In genomic region chr2:46294185-46294836, GRCh38 we compare ENCODE assay signal across 8 cellular contexts.
DNase-seq lines count a peak whose midpoint lies in the region; ATAC-seq and TF ChIP-seq lines count a peak whose summit lies in the region.

No MANE protein-coding gene starts in this region.

- DNase-seq in activated CD4-positive, alpha-beta T cell treated with anti-CD3 and anti-CD28 coated beads for 4 hours: peak; percentile 16 to 28
- DNase-seq in activated CD4-positive, alpha-beta T cell treated with anti-CD3 and anti-CD28 coated beads for 1 hour: no peak
- DNase-seq in NCI-H226: peak; percentile 31
- no peak for DNase-seq in choroid plexus epithelial cell (ENCODE audit: low read depth)
- no peak for DNase-seq in retinal pigment epithelial cell (ENCODE audit: low read depth)
- DNase-seq in NCI-H2227 treated with DMSO at 0.1 percent for 48 hours (lab: John Stamatoyannopoulos, UW): no peak
- no peak for DNase-seq in NCI-H2029 treated with DMSO at 0.1 percent for 48 hours (lab: John Stamatoyannopoulos, UW)

- H3K4me3 ChIP-seq in choroid plexus epithelial cell (ENCODE audit: low read depth, low read length) (no peak overlapping the region), retinal pigment epithelial cell (ENCODE audit: low read length) (no peak overlapping the region)

- TF ChIP-seq CTCF in choroid plexus epithelial cell (conservative IDR thresholded peaks at IDR 0.05; ENCODE audit: low read depth, low read length): peak; percentile 53
- TF ChIP-seq CTCF in retinal pigment epithelial cell (conservative IDR thresholded peaks at IDR 0.05; ENCODE audit: low read depth, low read length): peak; percentile 65

- ATAC-seq in HG03159 (IDR thresholded peaks at IDR 0.05; ENCODE audit: unreplicated experiment): no peak

Comparison
In these comparisons a context has a peak if more than half of its experiments do, and no peak if none do; other contexts are left out.
1. DNase-seq: peak in activated CD4-positive, alpha-beta T cell treated with anti-CD3 and anti-CD28 coated beads for 4 hours (2 of 2) and NCI-H226 (single experiment); none in activated CD4-positive, alpha-beta T cell treated with anti-CD3 and anti-CD28 coated beads for 1 hour (single experiment), choroid plexus epithelial cell (single experiment), retinal pigment epithelial cell (single experiment), NCI-H2227 treated with DMSO at 0.1 percent for 48 hours (single experiment) and NCI-H2029 treated with DMSO at 0.1 percent for 48 hours (single experiment).